In the genomic region with DNA sequence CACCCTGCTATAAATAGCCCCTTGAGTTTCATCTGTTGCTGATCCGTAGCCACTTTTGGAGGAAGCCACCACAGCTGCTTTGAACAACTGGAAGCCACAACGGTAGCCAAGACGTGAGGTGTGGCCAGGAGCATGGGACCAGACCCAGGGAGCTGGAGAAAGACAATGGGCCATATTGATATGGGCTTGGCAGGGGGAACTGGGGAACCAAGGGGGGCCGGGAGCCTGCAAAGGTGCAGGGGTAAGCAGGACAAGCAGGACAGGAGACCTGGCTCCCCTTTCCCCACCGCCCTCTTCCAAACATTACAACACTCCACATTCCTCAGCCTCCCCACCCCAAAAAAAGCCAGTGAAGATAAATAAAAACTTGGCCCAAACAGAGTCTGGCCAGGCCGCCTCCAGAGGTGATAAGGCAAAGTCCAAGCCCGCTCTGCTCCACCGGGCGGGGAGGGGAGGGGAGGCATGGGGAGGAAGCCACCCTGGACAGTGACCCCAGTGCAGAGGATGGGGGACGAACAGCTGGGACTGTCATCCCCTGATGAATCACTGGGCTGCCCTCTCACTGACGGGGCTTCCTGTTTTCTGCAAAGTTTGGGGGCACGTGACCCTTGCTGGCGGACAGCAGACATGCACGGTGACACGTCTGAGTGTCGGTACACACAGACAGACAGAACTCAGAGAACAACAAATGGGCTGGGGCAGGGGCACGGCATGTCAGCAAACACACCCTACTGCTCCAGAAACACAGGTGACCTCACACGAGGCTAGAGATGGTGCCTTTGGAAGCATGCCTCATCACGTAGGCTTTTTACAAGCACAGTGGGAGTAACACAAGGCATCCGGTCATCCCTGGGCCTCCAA, we compare ENCODE assay signal across 4 cellular contexts.
A peak's percentile ranks its signal among the peaks of the same experiment; 100 is the strongest.
TF ChIP-seq lines count a peak whose summit lies in the region.

No MANE protein-coding gene starts in this region.

TF ChIP-seq in IMR-90, 13 proteins besides CTCF, POLR2A, EP300 and RAD21:
- TF ChIP-seq MAZ (IDR thresholded peaks at IDR 0.05; ENCODE audit: borderline replicate concordance, low read depth, low read length) (peak; percentile 84), CHD1 (IDR thresholded peaks at IDR 0.05; ENCODE audit: low read depth, low read length) (no peak), CEBPB (IDR thresholded peaks at IDR 0.05; ENCODE audit: low read depth, low read length) (0 out of 2 replicates have a peak, but pooled peaks have one; percentile 4), MAFK (IDR thresholded peaks at IDR 0.05; ENCODE audit: low read depth, low read length) (no peak), FOS (IDR thresholded peaks at IDR 0.05; ENCODE audit: low read depth, low read length) (peak; percentile 42; the same call in 1 of the 2 replicates), RFX5 (IDR thresholded peaks at IDR 0.05; ENCODE audit: low read depth, low read length) (no peak), SMC3 (IDR thresholded peaks at IDR 0.05; ENCODE audit: low read depth, low read length) (no peak), NFE2L2 (IDR thresholded peaks at IDR 0.05; ENCODE audit: low read depth, low read length) (no peak), RCOR1 (IDR thresholded peaks at IDR 0.05; ENCODE audit: insufficient replicate concordance, low read length) (no peak), BHLHE40 (IDR thresholded peaks at IDR 0.05; ENCODE audit: low read depth, low read length) (peak; percentile 95), MXI1 (IDR thresholded peaks at IDR 0.05; ENCODE audit: borderline replicate concordance, low read depth, low read length) (peak; percentile 53; the same call in 1 of the 2 replicates)
- TF ChIP-seq, protein P1, sequence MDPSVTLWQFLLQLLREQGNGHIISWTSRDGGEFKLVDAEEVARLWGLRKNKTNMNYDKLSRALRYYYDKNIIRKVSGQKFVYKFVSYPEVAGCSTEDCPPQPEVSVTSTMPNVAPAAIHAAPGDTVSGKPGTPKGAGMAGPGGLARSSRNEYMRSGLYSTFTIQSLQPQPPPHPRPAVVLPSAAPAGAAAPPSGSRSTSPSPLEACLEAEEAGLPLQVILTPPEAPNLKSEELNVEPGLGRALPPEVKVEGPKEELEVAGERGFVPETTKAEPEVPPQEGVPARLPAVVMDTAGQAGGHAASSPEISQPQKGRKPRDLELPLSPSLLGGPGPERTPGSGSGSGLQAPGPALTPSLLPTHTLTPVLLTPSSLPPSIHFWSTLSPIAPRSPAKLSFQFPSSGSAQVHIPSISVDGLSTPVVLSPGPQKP (IDR thresholded peaks at IDR 0.05; ENCODE audit: borderline replicate concordance, low read depth, low read length): no peak
- TF ChIP-seq, protein P2, sequence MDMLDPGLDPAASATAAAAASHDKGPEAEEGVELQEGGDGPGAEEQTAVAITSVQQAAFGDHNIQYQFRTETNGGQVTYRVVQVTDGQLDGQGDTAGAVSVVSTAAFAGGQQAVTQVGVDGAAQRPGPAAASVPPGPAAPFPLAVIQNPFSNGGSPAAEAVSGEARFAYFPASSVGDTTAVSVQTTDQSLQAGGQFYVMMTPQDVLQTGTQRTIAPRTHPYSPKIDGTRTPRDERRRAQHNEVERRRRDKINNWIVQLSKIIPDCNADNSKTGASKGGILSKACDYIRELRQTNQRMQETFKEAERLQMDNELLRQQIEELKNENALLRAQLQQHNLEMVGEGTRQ (IDR thresholded peaks at IDR 0.05; ENCODE audit: low read depth, low read length): peak; percentile 96
TF ChIP-seq in IMR-90: peak in this region for 6.

TF ChIP-seq in K562, 482 proteins besides CTCF, POLR2A, EP300 and RAD21 (continues in another document):
- TF ChIP-seq, protein P2 (CRISPR knock-in tag; IDR thresholded peaks at IDR 0.05): peak; percentile 84
- TF ChIP-seq, protein P3, sequence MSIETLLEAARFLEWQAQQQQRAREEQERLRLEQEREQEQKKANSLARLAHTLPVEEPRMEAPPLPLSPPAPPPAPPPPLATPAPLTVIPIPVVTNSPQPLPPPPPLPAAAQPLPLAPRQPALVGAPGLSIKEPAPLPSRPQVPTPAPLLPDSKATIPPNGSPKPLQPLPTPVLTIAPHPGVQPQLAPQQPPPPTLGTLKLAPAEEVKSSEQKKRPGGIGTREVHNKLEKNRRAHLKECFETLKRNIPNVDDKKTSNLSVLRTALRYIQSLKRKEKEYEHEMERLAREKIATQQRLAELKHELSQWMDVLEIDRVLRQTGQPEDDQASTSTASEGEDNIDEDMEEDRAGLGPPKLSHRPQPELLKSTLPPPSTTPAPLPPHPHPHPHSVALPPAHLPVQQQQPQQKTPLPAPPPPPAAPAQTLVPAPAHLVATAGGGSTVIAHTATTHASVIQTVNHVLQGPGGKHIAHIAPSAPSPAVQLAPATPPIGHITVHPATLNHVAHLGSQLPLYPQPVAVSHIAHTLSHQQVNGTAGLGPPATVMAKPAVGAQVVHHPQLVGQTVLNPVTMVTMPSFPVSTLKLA (conservative IDR thresholded peaks at IDR 0.05): peak; percentile 28 to 50; a peak in 3 of 4 replicates
- TF ChIP-seq MEIS2 (IDR thresholded peaks at IDR 0.05; ENCODE audit: partially characterized antibody) (peak; percentile 72), BHLHE40 (IDR thresholded peaks at IDR 0.05; ENCODE audit: low read length) (peak; percentile 94), JUND (IDR thresholded peaks at IDR 0.05; ENCODE audit: borderline replicate concordance, low read depth, low read length) (peak; percentile 52; the same call in 1 of the 2 replicates), JUND (tag; IDR thresholded peaks at IDR 0.05; ENCODE audit: borderline replicate concordance, low read depth, low read length) (no peak; the same call in 1 of the 3 replicates), CHD2 (IDR thresholded peaks at IDR 0.05; ENCODE audit: low read depth, low read length) (no peak), SRSF3 (IDR thresholded peaks at IDR 0.05; ENCODE audit: insufficient read depth, low read length) (no peak), WHSC1 (IDR thresholded peaks at IDR 0.05; ENCODE audit: low read length) (no peak), JUN (IDR thresholded peaks at IDR 0.05; ENCODE audit: borderline replicate concordance, low read depth, low read length) (peak; percentile 49), JUN (CRISPR knock-in tag; IDR thresholded peaks at IDR 0.05; ENCODE audit: borderline replicate concordance) (no peak), ZNF197 (CRISPR knock-in tag; IDR thresholded peaks at IDR 0.05; ENCODE audit: low read depth) (no peak)
- TF ChIP-seq, protein P4, sequence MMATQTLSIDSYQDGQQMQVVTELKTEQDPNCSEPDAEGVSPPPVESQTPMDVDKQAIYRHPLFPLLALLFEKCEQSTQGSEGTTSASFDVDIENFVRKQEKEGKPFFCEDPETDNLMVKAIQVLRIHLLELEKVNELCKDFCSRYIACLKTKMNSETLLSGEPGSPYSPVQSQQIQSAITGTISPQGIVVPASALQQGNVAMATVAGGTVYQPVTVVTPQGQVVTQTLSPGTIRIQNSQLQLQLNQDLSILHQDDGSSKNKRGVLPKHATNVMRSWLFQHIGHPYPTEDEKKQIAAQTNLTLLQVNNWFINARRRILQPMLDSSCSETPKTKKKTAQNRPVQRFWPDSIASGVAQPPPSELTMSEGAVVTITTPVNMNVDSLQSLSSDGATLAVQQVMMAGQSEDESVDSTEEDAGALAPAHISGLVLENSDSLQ (IDR thresholded peaks at IDR 0.05): peak; percentile 53

TF ChIP-seq in HepG2, 621 proteins besides CTCF, POLR2A, EP300 and RAD21 (continues in another document):
- TF ChIP-seq ZSCAN31 (CRISPR knock-in tag; IDR thresholded peaks at IDR 0.05; ENCODE audit: low read depth) (peak; percentile 96), ZBTB42 (CRISPR knock-in tag; IDR thresholded peaks at IDR 0.05) (peak; percentile 98), ZNF292 (CRISPR knock-in tag; IDR thresholded peaks at IDR 0.05; ENCODE audit: borderline replicate concordance, low read depth) (peak; percentile 100), ZNF589 (CRISPR knock-in tag; conservative IDR thresholded peaks at IDR 0.05) (peak; percentile 97), CEBPG (CRISPR knock-in tag; IDR thresholded peaks at IDR 0.05) (peak; percentile 78), POLR2G (IDR thresholded peaks at IDR 0.05; ENCODE audit: low read depth, low read length) (no peak; the same call in 1 of the 2 replicates)
- TF ChIP-seq, protein P5, sequence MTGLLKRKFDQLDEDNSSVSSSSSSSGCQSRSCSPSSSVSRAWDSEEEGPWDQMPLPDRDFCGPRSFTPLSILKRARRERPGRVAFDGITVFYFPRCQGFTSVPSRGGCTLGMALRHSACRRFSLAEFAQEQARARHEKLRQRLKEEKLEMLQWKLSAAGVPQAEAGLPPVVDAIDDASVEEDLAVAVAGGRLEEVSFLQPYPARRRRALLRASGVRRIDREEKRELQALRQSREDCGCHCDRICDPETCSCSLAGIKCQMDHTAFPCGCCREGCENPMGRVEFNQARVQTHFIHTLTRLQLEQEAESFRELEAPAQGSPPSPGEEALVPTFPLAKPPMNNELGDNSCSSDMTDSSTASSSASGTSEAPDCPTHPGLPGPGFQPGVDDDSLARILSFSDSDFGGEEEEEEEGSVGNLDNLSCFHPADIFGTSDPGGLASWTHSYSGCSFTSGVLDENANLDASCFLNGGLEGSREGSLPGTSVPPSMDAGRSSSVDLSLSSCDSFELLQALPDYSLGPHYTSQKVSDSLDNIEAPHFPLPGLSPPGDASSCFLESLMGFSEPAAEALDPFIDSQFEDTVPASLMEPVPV (CRISPR knock-in tag; IDR thresholded peaks at IDR 0.05): peak; percentile 90; the same call in 1 of the 2 replicates
- TF ChIP-seq, protein P6, sequence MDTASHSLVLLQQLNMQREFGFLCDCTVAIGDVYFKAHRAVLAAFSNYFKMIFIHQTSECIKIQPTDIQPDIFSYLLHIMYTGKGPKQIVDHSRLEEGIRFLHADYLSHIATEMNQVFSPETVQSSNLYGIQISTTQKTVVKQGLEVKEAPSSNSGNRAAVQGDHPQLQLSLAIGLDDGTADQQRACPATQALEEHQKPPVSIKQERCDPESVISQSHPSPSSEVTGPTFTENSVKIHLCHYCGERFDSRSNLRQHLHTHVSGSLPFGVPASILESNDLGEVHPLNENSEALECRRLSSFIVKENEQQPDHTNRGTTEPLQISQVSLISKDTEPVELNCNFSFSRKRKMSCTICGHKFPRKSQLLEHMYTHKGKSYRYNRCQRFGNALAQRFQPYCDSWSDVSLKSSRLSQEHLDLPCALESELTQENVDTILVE (CRISPR knock-in tag; IDR thresholded peaks at IDR 0.05): peak; percentile 94
- TF ChIP-seq, protein P7, sequence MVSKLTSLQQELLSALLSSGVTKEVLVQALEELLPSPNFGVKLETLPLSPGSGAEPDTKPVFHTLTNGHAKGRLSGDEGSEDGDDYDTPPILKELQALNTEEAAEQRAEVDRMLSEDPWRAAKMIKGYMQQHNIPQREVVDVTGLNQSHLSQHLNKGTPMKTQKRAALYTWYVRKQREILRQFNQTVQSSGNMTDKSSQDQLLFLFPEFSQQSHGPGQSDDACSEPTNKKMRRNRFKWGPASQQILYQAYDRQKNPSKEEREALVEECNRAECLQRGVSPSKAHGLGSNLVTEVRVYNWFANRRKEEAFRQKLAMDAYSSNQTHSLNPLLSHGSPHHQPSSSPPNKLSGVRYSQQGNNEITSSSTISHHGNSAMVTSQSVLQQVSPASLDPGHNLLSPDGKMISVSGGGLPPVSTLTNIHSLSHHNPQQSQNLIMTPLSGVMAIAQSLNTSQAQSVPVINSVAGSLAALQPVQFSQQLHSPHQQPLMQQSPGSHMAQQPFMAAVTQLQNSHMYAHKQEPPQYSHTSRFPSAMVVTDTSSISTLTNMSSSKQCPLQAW (CRISPR knock-in tag; IDR thresholded peaks at IDR 0.05): peak; percentile 97

TF ChIP-seq in HEK293T, 16 proteins besides CTCF, POLR2A, EP300 and RAD21:
- TF ChIP-seq ZNF384 (IDR thresholded peaks at IDR 0.05) (no peak), ELF4 (IDR thresholded peaks at IDR 0.05) (no peak), BHLHE40 (IDR thresholded peaks at IDR 0.05; ENCODE audit: borderline replicate concordance) (no peak), FOXA1 (IDR thresholded peaks at IDR 0.05) (no peak), HDGF (IDR thresholded peaks at IDR 0.05; ENCODE audit: borderline replicate concordance) (no peak), LEF1 (IDR thresholded peaks at IDR 0.05; ENCODE audit: borderline replicate concordance) (no peak), FOXM1 (IDR thresholded peaks at IDR 0.05; ENCODE audit: borderline replicate concordance) (no peak), NFRKB (IDR thresholded peaks at IDR 0.05) (no peak), FOXK2 (IDR thresholded peaks at IDR 0.05) (no peak), SUZ12 (IDR thresholded peaks at IDR 0.05) (no peak), SP1 (IDR thresholded peaks at IDR 0.05) (no peak), TARDBP (IDR thresholded peaks at IDR 0.05) (no peak), ARNT (IDR thresholded peaks at IDR 0.05) (no peak), L3MBTL2 (conservative IDR thresholded peaks at IDR 0.05) (no peak), CTBP1 (IDR thresholded peaks at IDR 0.05; ENCODE audit: borderline replicate concordance) (no peak)
- TF ChIP-seq, protein P4 (IDR thresholded peaks at IDR 0.05): no peak
